28 cellular contexts compared by ENCODE assay signal in genomic region chr13:86038490-86038889, GRCh38.
"Had no signal": no experiment of that assay in that cellular context is flagged by ENCODE, and none has a peak within 500 bp of the region (broad histone marks: within the 10 kb centered on the region; RNA-seq: fewer than 3 reads in every experiment).

No MANE protein-coding gene starts in this region.

- H3K27me3 ChIP-seq: stomach, suprapubic skin, testis, thyroid gland, tibial artery, tibial nerve, transverse colon, upper lobe of left lung, upper lobe of right lung, uterus, vagina had no signal

- H3K4me3 Mint-ChIP-seq: stimulated activated memory B cell treated with anti-CD40 and anti-IgM and Interleukin-4, amounts not matched to agents 10 μg/mL and 1 μg/mL and 100 μg/mL, for 72 hours; stimulated activated naive B cell treated with anti-CD40 and anti-IgM and Interleukin-4, amounts not matched to agents 10 μg/mL and 1 μg/mL and 100 μg/mL, for 72 hours; stimulated activated naive CD8-positive, alpha-beta T cell treated with anti-CD3 and anti-CD28 coated beads, Interleukin-15, amount 100 ng/mL, for 72 hours; stimulated activated naive CD8-positive, alpha-beta T cell treated with anti-CD3 and anti-CD28 coated beads, Interleukin-15, Interleukin-2, amounts not matched to agents 100 ng/mL and 50 ng/mL, for 24 hours; type B pancreatic cell had no signal

- H3K27ac Mint-ChIP-seq: stimulated activated memory B cell treated with anti-CD40 and anti-IgM and Interleukin-4, amounts not matched to agents 10 μg/mL and 1 μg/mL and 100 μg/mL, for 72 hours; stimulated activated naive B cell treated with anti-CD40 and anti-IgM and Interleukin-4, amounts not matched to agents 10 μg/mL and 1 μg/mL and 100 μg/mL, for 72 hours; stimulated activated naive CD8-positive, alpha-beta T cell treated with anti-CD3 and anti-CD28 coated beads, Interleukin-15, amount 100 ng/mL, for 72 hours; stimulated activated naive CD8-positive, alpha-beta T cell treated with anti-CD3 and anti-CD28 coated beads, Interleukin-15, Interleukin-2, amounts not matched to agents 100 ng/mL and 50 ng/mL, for 24 hours; type B pancreatic cell had no signal

- H3K9me3 Mint-ChIP-seq: type B pancreatic cell had no signal

- H3K36me3 Mint-ChIP-seq: stimulated activated memory B cell treated with anti-CD40 and anti-IgM and Interleukin-4, amounts not matched to agents 10 μg/mL and 1 μg/mL and 100 μg/mL, for 72 hours; stimulated activated naive B cell treated with anti-CD40 and anti-IgM and Interleukin-4, amounts not matched to agents 10 μg/mL and 1 μg/mL and 100 μg/mL, for 72 hours; type B pancreatic cell had no signal

- H3K9me3 ChIP-seq: suprapubic skin, testis, thoracic aorta, thyroid gland, tibial artery, tibial nerve, transverse colon, upper lobe of left lung, upper lobe of right lung, uterus, vagina had no signal

- ATAC-seq: stimulated activated memory B cell treated with anti-CD40 and anti-IgM and Interleukin-4, amounts not matched to agents 10 μg/mL and 1 μg/mL and 100 μg/mL, for 72 hours; stimulated activated naive B cell treated with anti-CD40 and anti-IgM and Interleukin-4, amounts not matched to agents 10 μg/mL and 1 μg/mL and 100 μg/mL, for 72 hours; stimulated activated naive CD8-positive, alpha-beta T cell treated with anti-CD3 and anti-CD28 coated beads, Interleukin-15, amount 100 ng/mL, for 72 hours; stimulated activated naive CD8-positive, alpha-beta T cell treated with anti-CD3 and anti-CD28 coated beads, Interleukin-15, Interleukin-2, amounts not matched to agents 100 U/mL and 50 U/mL, for 24 hours; upper lobe of right lung had no signal

- H3K4me1 Mint-ChIP-seq: stimulated activated memory B cell treated with anti-CD40 and anti-IgM and Interleukin-4, amounts not matched to agents 10 μg/mL and 1 μg/mL and 100 μg/mL, for 72 hours; stimulated activated naive B cell treated with anti-CD40 and anti-IgM and Interleukin-4, amounts not matched to agents 10 μg/mL and 1 μg/mL and 100 μg/mL, for 72 hours; stimulated activated naive CD8-positive, alpha-beta T cell treated with anti-CD3 and anti-CD28 coated beads, Interleukin-15, amount 100 ng/mL, for 72 hours had no signal

- H3K27ac ChIP-seq: stomach, suprapubic skin, testis, thoracic aorta, thyroid gland, tibial artery, tibial nerve, transverse colon, upper lobe of left lung, upper lobe of right lung, uterus, vagina had no signal

- H3K36me3 ChIP-seq: stomach, suprapubic skin, thoracic aorta, thyroid gland, tibial artery, tibial nerve, transverse colon, upper lobe of left lung, upper lobe of right lung, uterus, vagina had no signal

- H3K4me1 ChIP-seq: stomach, suprapubic skin, testis, thyroid gland, tibial artery, tibial nerve, transverse colon, upper lobe of left lung, upper lobe of right lung, uterus, vagina had no signal

- FAIRE-seq: urothelium cell line had no signal

- H3K27me3 Mint-ChIP-seq: stimulated activated memory B cell treated with anti-CD40 and anti-IgM and Interleukin-4, amounts not matched to agents 10 μg/mL and 1 μg/mL and 100 μg/mL, for 72 hours; stimulated activated naive B cell treated with anti-CD40 and anti-IgM and Interleukin-4, amounts not matched to agents 10 μg/mL and 1 μg/mL and 100 μg/mL, for 72 hours; stimulated activated naive CD8-positive, alpha-beta T cell treated with anti-CD3 and anti-CD28 coated beads, Interleukin-15, amount 100 ng/mL, for 72 hours; stimulated activated naive CD8-positive, alpha-beta T cell treated with anti-CD3 and anti-CD28 coated beads, Interleukin-15, Interleukin-2, amounts not matched to agents 100 ng/mL and 50 ng/mL, for 24 hours; type B pancreatic cell had no signal

- H3K4me3 ChIP-seq: stomach, suprapubic skin, testis, thoracic aorta, thyroid gland, tibial artery, tibial nerve, transverse colon, upper lobe of left lung, upper lobe of right lung, uterus, vagina had no signal

- DNase-seq: stimulated activated CD4-positive, alpha-beta T cell treated with anti-CD3 and anti-CD28 coated beads, Interleukin-2, amount 100 ng/mL, for 48 hours; stimulated activated CD4-positive, alpha-beta T cell treated with anti-CD3 and anti-CD28 coated beads, Interleukin-4, amount 100 ng/mL, for 1 hour; stimulated activated CD4-positive, alpha-beta T cell treated with anti-CD3 and anti-CD28 coated beads, Interleukin-4, amount 100 ng/mL, for 24 hours; stimulated activated CD4-positive, alpha-beta T cell treated with anti-CD3 and anti-CD28 coated beads, Interleukin-4, amount 100 ng/mL, for 4 hours; stimulated activated CD8-positive, alpha-beta memory T cell treated with anti-CD3 and anti-CD28 coated beads, Interleukin-4, amount 100 ng/mL, for 48 hours; stimulated activated naive B cell treated with anti-CD40 and anti-IgM and Interleukin-4, amounts not matched to agents 10 μg/mL and 1 μg/mL and 100 μg/mL, for 72 hours; stimulated activated naive CD4-positive, alpha-beta T cell; stimulated activated naive CD4-positive, alpha-beta T cell treated with Interleukin-2 at 50 U/mL for 16 hours; stimulated activated naive CD8-positive, alpha-beta T cell treated with anti-CD3 and anti-CD28 coated beads, Interleukin-15, amount 100 ng/mL, for 72 hours; stimulated activated naive CD8-positive, alpha-beta T cell treated with anti-CD3 and anti-CD28 coated beads, Interleukin-15, Interleukin-2, amounts not matched to agents 100 U/mL and 50 U/mL, for 24 hours; stomach; substantia nigra; testis; thyroid gland; tibial artery; transverse colon; trophoblast cell; upper lobe of left lung; upper lobe of right lung; uterus had no signal
